In the genomic region with DNA sequence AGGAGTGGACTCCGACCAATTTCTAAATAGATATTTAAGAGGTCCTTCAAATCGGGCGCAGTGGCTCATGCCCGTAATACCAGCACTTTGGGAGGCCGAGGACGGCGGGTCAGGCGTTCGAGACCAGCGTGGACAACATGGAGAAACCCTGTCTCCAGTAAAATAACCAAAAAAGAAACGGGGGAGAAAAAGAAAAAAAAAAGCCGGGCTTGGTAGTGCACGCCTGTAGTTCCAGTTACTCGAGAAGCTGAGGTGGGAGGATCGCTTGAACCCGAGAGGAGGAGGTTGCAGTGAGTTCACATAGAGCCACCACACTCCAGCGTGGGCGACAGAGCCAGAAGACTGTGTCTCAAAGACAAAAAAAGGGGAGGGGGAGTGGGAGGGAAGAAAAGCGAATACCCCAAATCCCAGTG, we compare ENCODE assay signal across 8 cellular contexts. TPM values are rescaled to one million over a fixed set of nuclear protein-coding genes. Genes with fewer than 3 reads are reported as not detected.
DNase-seq lines count a peak whose midpoint lies in the region; ATAC-seq and TF ChIP-seq lines count a peak whose summit lies in the region.

No MANE protein-coding gene starts in this region.

- peaks cover 31% of the 10 kb centered on the region for H3K4me1 Mint-ChIP-seq in central memory CD8-positive, alpha-beta T cell

- H2BK15ac ChIP-seq in mesenchymal stem cell (ENCODE audit: low read depth, poor library complexity, severe bottlenecking) = no peak overlapping the region

- peak overlapping the region; percentile 59 to 80 (median 70) for H3K4me3 ChIP-seq in BLaER1 treated with 17β-estradiol and CSF1 and Interleukin-3, amounts not matched to agents 10 nM and 100 nM
- H3K4me3 ChIP-seq in NT2/D1 (ENCODE audit: insufficient read length, low read depth) (peak overlapping the region; percentile 62), mesenchymal stem cell (ENCODE audit: insufficient read depth in 1 of 2, low read depth in 1 of 2, low read length in 2 of 2) (peak overlapping the region in 1 of 2 experiments; percentile 83), tibial artery (peak overlapping the region; percentile 57 to 63)

- 17% methylated on average over 13 of the region's 19 CpGs for WGBS in mesenchymal stem cell

- no peaks in the 10 kb centered on the region for H3K36me3 ChIP-seq in BLaER1 treated with 17β-estradiol and CSF1 and Interleukin-3, amounts not matched to agents 10 nM and 100 nM
- H3K36me3 ChIP-seq in NT2/D1 (ENCODE audit: insufficient read depth, insufficient read length, low read length) = no peaks in the 10 kb centered on the region
- H3K36me3 ChIP-seq in mesenchymal stem cell (ENCODE audit: control insufficient read depth in 1 of 2, insufficient read depth in 2 of 2, low read depth in 1 of 2, low read length in 2 of 2) = no peaks in the 10 kb centered on the region
- H3K36me3 ChIP-seq in tibial artery = no peaks in the 10 kb centered on the region

- no peak for ATAC-seq in central memory CD8-positive, alpha-beta T cell (replicated peaks; ENCODE audit: extremely low read depth, poor library complexity, severe bottlenecking)

- H2BK12ac ChIP-seq in mesenchymal stem cell (ENCODE audit: low read length in 2 of 2) = no peak overlapping the region

- H3K23ac ChIP-seq in mesenchymal stem cell (ENCODE audit: low read length in 2 of 2) = no peak overlapping the region

- H3K36me3 Mint-ChIP-seq in central memory CD8-positive, alpha-beta T cell (ENCODE audit: insufficient read depth) = peaks cover 30% of the 10 kb centered on the region

- peak overlapping the region; percentile 85 for H3K27ac Mint-ChIP-seq in central memory CD8-positive, alpha-beta T cell (ENCODE audit: low read depth)

- no peak overlapping the region for H2BK5ac ChIP-seq in mesenchymal stem cell (ENCODE audit: low read depth, low read length, poor library complexity, severe bottlenecking)

- peak overlapping the region; percentile 48 to 99 (median 91); a peak in 20 of 22 replicates for H3K27ac ChIP-seq in BLaER1 treated with 17β-estradiol and CSF1 and Interleukin-3, amounts not matched to agents 10 nM and 100 nM
- H3K27ac ChIP-seq in mesenchymal stem cell (ENCODE audit: low read length, poor library complexity, severe bottlenecking) (peak overlapping the region; percentile 89), tibial artery (peak overlapping the region; percentile 84 to 88)

- peaks cover 31 to 51% (median 39%) of the 10 kb centered on the region in 10 experiments for H3K4me1 ChIP-seq in BLaER1 treated with 17β-estradiol and CSF1 and Interleukin-3, amounts not matched to agents 10 nM and 100 nM
- H3K4me1 ChIP-seq in NT2/D1 (ENCODE audit: insufficient read depth, insufficient read length) (no peaks in the 10 kb centered on the region), mesenchymal stem cell (ENCODE audit: control insufficient read depth, insufficient read depth, low read depth, low read length) (peaks cover 4% of the 10 kb centered on the region), tibial artery (peaks cover 0 to 20% (median 10%) of the 10 kb centered on the region in 4 donors)

- no peaks in the 10 kb centered on the region for H3K27me3 ChIP-seq in BLaER1 treated with 17β-estradiol and CSF1 and Interleukin-3, amounts not matched to agents 10 nM and 100 nM
- H3K27me3 ChIP-seq in NT2/D1 (ENCODE audit: insufficient read depth, insufficient read length) (no peaks in the 10 kb centered on the region), mesenchymal stem cell (ENCODE audit: control insufficient read depth in 1 of 2, insufficient read depth in 1 of 2, low read length in 2 of 2) (no peaks in the 10 kb centered on the region), tibial artery (no peaks in the 10 kb centered on the region)

- peak overlapping the region; percentile 19 for H2AK5ac ChIP-seq in mesenchymal stem cell (ENCODE audit: low read length, severe bottlenecking)

- no peak overlapping the region for H2BK120ac ChIP-seq in mesenchymal stem cell (ENCODE audit: low read depth, low read length)

- no peak overlapping the region for H4K91ac ChIP-seq in mesenchymal stem cell (ENCODE audit: low read length)

- DNase-seq in NT2/D1 (ENCODE audit: low read depth, low spot score) (no peak), mesenchymal stem cell (no peak), tibial artery (no peak), cortex of kidney (lab: John Stamatoyannopoulos, UW) (no peak), NCI-H446 treated with DMSO at 0.1 percent for 48 hours (lab: John Stamatoyannopoulos, UW) (no peak), NCI-H2081 (lab: John Stamatoyannopoulos, UW) (no peak)
- DNase-seq in central memory CD8-positive, alpha-beta T cell (ENCODE audit: low spot score in 2 of 2) = no peak

- H3K4me3 Mint-ChIP-seq in central memory CD8-positive, alpha-beta T cell = peak overlapping the region; percentile 84

- peak overlapping the region in 1 of 2 experiments; percentile 53 for H3K4ac ChIP-seq in mesenchymal stem cell (ENCODE audit: low read depth in 1 of 2, low read length in 2 of 2)

- no peak overlapping the region for H2AFZ ChIP-seq in mesenchymal stem cell (ENCODE audit: low read depth, low read length)

- no peak for TF ChIP-seq CTCF in tibial artery (IDR thresholded peaks at IDR 0.05)

- H3K9me3 Mint-ChIP-seq in central memory CD8-positive, alpha-beta T cell = no peaks in the 10 kb centered on the region

- intact Hi-C loops in tibial artery (cut with DNase I; ENCODE audit: low total_unique reads) = no loop called here

- peak overlapping the region; percentile 28 to 78 for H3K18ac ChIP-seq in mesenchymal stem cell (ENCODE audit: low read depth in 1 of 2, low read length in 2 of 2)

- H3K27me3 Mint-ChIP-seq in central memory CD8-positive, alpha-beta T cell = no peaks in the 10 kb centered on the region

- H4K20me1 ChIP-seq in BLaER1 treated with 17β-estradiol and CSF1 and Interleukin-3, amounts not matched to agents 10 nM and 100 nM = peaks cover 0 to 5% (median 0%) of the 10 kb centered on the region in 11 experiments; a peak in 1 of 22 replicates

- peak overlapping the region; percentile 77 to 97 (median 92) for H3K4me2 ChIP-seq in BLaER1 treated with 17β-estradiol and CSF1 and Interleukin-3, amounts not matched to agents 10 nM and 100 nM
- H3K4me2 ChIP-seq in mesenchymal stem cell (ENCODE audit: low read length, poor library complexity, severe bottlenecking) = peak overlapping the region; percentile 49

- peak overlapping the region; percentile 71 to 93 (median 88); a peak in 21 of 22 replicates for H3K9ac ChIP-seq in BLaER1 treated with 17β-estradiol and CSF1 and Interleukin-3, amounts not matched to agents 10 nM and 100 nM
- H3K9ac ChIP-seq in NT2/D1 (ENCODE audit: insufficient read length, low read depth) = peak overlapping the region; percentile 74
- peak overlapping the region; percentile 85 for H3K9ac ChIP-seq in mesenchymal stem cell (ENCODE audit: low read length)

- no peak overlapping the region for H3K14ac ChIP-seq in mesenchymal stem cell (ENCODE audit: low read length in 2 of 2)

- peak overlapping the region; percentile 93 for H4K8ac ChIP-seq in mesenchymal stem cell (ENCODE audit: low read length)

- H3K9me3 ChIP-seq in BLaER1 treated with 17β-estradiol and CSF1 and Interleukin-3, amounts not matched to agents 10 nM and 100 nM (replicated peaks in 1 of 11) = peaks cover 0 to 3% (median 0%) of the 10 kb centered on the region in 11 experiments; a peak in 1 of 22 replicates
- H3K9me3 ChIP-seq in NT2/D1 (ENCODE audit: insufficient read depth, low read length) (no peaks in the 10 kb centered on the region), mesenchymal stem cell (ENCODE audit: control insufficient read depth, low read length) (no peaks in the 10 kb centered on the region), tibial artery (no peaks in the 10 kb centered on the region)

- H3K79me1 ChIP-seq in mesenchymal stem cell (replicated peaks; ENCODE audit: low read length, poor library complexity, severe bottlenecking) = no peaks in the 10 kb centered on the region

RNA-seq across cellular contexts. Expression of gene HFE, which starts 53.3 kb away (rescaled TPM):
- 10.1 TPM for polyA plus RNA-seq in mesenchymal stem cell (2013, experiment 1 of 2)
- polyA plus RNA-seq in mesenchymal stem cell (2013, experiment 2 of 2) = 9.2 TPM
